ENCODE assay signal across 8 cellular contexts in the genomic region with DNA sequence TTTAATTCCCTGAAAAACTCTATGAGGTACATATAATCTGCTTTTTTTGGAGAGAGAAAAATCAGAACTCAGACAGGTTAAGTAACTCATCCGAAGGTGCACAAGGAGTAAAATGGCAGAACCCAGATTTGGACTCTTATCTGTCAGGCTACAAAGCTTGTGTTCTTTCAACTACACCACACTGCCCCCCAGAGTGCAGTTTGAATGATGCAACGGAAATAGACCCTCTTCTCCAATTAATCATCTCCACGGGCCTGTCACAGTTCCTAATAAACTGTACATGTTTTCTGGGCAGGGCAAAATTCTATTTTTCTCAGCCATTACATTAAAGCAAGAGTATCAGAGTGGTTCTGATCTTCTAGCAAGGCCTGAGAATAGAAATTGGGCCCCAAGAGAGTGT. TPM values are rescaled to one million over a fixed set of nuclear protein-coding genes. Genes with fewer than 3 reads are reported as not detected.
DNase-seq lines count a peak whose midpoint lies in the region; ATAC-seq and TF ChIP-seq lines count a peak whose summit lies in the region.

No MANE protein-coding gene starts in this region.

- H3K9me3 ChIP-seq in liver (ENCODE audit: control insufficient read depth in 4 of 4, low read length in 3 of 4) (no peaks in the 10 kb centered on the region), ovary (no peaks in the 10 kb centered on the region)

- H3K36me3 ChIP-seq in liver (ENCODE audit: control insufficient read depth in 4 of 4, insufficient read depth in 3 of 4, low read depth in 1 of 4, low read length in 3 of 4) (no peaks in the 10 kb centered on the region), ovary (no peaks in the 10 kb centered on the region)

- ATAC-seq in GM21786 (IDR thresholded peaks at IDR 0.05; ENCODE audit: unreplicated experiment) = peak; percentile 86

- H3K4me3 ChIP-seq in liver (ENCODE audit: low read depth in 1 of 3, low read length in 3 of 3) (no peak overlapping the region), ovary (no peak overlapping the region)

- no peaks in the 10 kb centered on the region for H3K4me1 ChIP-seq in liver (ENCODE audit: control insufficient read depth in 4 of 4, insufficient read depth in 4 of 4, low read length in 3 of 4)
- no peaks in the 10 kb centered on the region for H3K4me1 ChIP-seq in ovary (ENCODE audit: insufficient read depth)

- intact Hi-C loops in ovary (cut with DNase I) = no loop called here

- no peak for TF ChIP-seq EP300 in ovary (IDR thresholded peaks at IDR 0.05)

- H3K27me3 ChIP-seq in liver (ENCODE audit: control insufficient read depth in 4 of 4, insufficient read depth in 4 of 4, low read length in 3 of 4) = no peaks in the 10 kb centered on the region
- no peaks in the 10 kb centered on the region for H3K27me3 ChIP-seq in ovary

- peak; percentile 19 to 49 for TF ChIP-seq RAD21 in liver (IDR thresholded peaks at IDR 0.05)

- H3K27ac ChIP-seq in liver (ENCODE audit: low read depth in 1 of 2, low read length in 2 of 2) = no peak overlapping the region
- H3K27ac ChIP-seq in ovary = no peak overlapping the region

- no peak for TF ChIP-seq POLR2A in ovary (IDR thresholded peaks at IDR 0.05)

- DNase-seq in NCI-H1092 (lab: John Stamatoyannopoulos, UW) (peak; percentile 66), SW480 (ENCODE audit: low spot score) (peak; percentile 17), germinal center (ENCODE audit: low spot score) (no peak), ovary (no peak)
- no peak for DNase-seq in activated CD4-positive, CD25-positive, alpha-beta regulatory T cell (lab: John Stamatoyannopoulos, UW)

- 47% methylated on average over 3 of the region's 3 CpGs for WGBS in liver
- whole genome bisulfite sequencing in ovary, 3 donors = 11 to 33% (median 32%) methylated on average over 3 of the region's 3 CpGs

- H3K9ac ChIP-seq in liver (ENCODE audit: low read depth in 1 of 2, low read length in 2 of 2) = no peak overlapping the region

- TF ChIP-seq CTCF in GM12872 (IDR thresholded peaks at IDR 0.05; ENCODE audit: insufficient read depth, low read depth, low read length) (peak; percentile 40; the same call in 1 of the 3 replicates), liver (IDR thresholded peaks at IDR 0.05; ENCODE audit: low read depth, low read length, missing input control) (peak; percentile 21), ovary (IDR thresholded peaks at IDR 0.05) (no peak)

TF ChIP-seq in liver, 16 proteins besides CTCF, POLR2A, EP300 and RAD21:
- TF ChIP-seq FOXA1 (IDR thresholded peaks at IDR 0.05) (no peak), YY1 (IDR thresholded peaks at IDR 0.05) (no peak), HNF4A (conservative IDR thresholded peaks at IDR 0.05) (no peak), FOXA2 (IDR thresholded peaks at IDR 0.05) (no peak), SP1 (IDR thresholded peaks at IDR 0.05) (no peak)

RNA-seq across cellular contexts. Expression of a gene that starts 35.3 kb away (rescaled TPM):
- total RNA-seq in liver = not detected
- polyA plus RNA-seq in liver = under 1 TPM in 1 of 2 donors, not detected in 1; 0.01 TPM
- under 1 TPM in 4 of 7 donors, not detected in 3; 0.02 to 0.22 (median 0.09) TPM for total RNA-seq in ovary
- under 1 TPM; 0.04 to 0.13 TPM for polyA plus RNA-seq in ovary

Comparison
In these comparisons a context has a peak if more than half of its experiments do, and no peak if none do; other contexts are left out.
1. CTCF ChIP-seq: peak in GM12872 (single experiment) and liver (single experiment); none in ovary (0 of 3).
2. DNase-seq: peak in NCI-H1092 (single experiment) and SW480 (single experiment); none in germinal center (single experiment), ovary (0 of 5) and activated CD4-positive, CD25-positive, alpha-beta regulatory T cell (0 of 4).